Comparison of ENCODE assay signal across 1 cellular context in genomic region chr15:84855765-84856164, GRCh38.
TF ChIP-seq lines count a peak whose summit lies in the region.

No MANE protein-coding gene starts in this region.

TF ChIP-seq in HepG2, 621 proteins besides CTCF, POLR2A, EP300 and RAD21 (continued from another document):
- TF ChIP-seq KLF16 (CRISPR knock-in tag; IDR thresholded peaks at IDR 0.05) = no peak
- TF ChIP-seq, protein P1, sequence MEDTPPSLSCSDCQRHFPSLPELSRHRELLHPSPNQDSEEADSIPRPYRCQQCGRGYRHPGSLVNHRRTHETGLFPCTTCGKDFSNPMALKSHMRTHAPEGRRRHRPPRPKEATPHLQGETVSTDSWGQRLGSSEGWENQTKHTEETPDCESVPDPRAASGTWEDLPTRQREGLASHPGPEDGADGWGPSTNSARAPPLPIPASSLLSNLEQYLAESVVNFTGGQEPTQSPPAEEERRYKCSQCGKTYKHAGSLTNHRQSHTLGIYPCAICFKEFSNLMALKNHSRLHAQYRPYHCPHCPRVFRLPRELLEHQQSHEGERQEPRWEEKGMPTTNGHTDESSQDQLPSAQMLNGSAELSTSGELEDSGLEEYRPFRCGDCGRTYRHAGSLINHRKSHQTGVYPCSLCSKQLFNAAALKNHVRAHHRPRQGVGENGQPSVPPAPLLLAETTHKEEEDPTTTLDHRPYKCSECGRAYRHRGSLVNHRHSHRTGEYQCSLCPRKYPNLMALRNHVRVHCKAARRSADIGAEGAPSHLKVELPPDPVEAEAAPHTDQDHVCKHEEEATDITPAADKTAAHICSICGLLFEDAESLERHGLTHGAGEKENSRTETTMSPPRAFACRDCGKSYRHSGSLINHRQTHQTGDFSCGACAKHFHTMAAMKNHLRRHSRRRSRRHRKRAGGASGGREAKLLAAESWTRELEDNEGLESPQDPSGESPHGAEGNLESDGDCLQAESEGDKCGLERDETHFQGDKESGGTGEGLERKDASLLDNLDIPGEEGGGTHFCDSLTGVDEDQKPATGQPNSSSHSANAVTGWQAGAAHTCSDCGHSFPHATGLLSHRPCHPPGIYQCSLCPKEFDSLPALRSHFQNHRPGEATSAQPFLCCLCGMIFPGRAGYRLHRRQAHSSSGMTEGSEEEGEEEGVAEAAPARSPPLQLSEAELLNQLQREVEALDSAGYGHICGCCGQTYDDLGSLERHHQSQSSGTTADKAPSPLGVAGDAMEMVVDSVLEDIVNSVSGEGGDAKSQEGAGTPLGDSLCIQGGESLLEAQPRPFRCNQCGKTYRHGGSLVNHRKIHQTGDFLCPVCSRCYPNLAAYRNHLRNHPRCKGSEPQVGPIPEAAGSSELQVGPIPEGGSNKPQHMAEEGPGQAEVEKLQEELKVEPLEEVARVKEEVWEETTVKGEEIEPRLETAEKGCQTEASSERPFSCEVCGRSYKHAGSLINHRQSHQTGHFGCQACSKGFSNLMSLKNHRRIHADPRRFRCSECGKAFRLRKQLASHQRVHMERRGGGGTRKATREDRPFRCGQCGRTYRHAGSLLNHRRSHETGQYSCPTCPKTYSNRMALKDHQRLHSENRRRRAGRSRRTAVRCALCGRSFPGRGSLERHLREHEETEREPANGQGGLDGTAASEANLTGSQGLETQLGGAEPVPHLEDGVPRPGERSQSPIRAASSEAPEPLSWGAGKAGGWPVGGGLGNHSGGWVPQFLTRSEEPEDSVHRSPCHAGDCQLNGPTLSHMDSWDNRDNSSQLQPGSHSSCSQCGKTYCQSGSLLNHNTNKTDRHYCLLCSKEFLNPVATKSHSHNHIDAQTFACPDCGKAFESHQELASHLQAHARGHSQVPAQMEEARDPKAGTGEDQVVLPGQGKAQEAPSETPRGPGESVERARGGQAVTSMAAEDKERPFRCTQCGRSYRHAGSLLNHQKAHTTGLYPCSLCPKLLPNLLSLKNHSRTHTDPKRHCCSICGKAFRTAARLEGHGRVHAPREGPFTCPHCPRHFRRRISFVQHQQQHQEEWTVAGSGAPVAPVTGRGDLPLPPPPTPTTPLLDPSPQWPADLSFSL (CRISPR knock-in tag; IDR thresholded peaks at IDR 0.05) = no peak
- TF ChIP-seq TEF (CRISPR knock-in tag; IDR thresholded peaks at IDR 0.05) = no peak
- no peak for TF ChIP-seq PPARG (CRISPR knock-in tag; conservative IDR thresholded peaks at IDR 0.05)
- TF ChIP-seq ZNF709 (CRISPR knock-in tag; IDR thresholded peaks at IDR 0.05) = no peak
- TF ChIP-seq FOXK2 (IDR thresholded peaks at IDR 0.05) = no peak
- no peak for TF ChIP-seq ZNF468 (CRISPR knock-in tag; IDR thresholded peaks at IDR 0.05)
- TF ChIP-seq YEATS2 (CRISPR knock-in tag; IDR thresholded peaks at IDR 0.05; ENCODE audit: borderline replicate concordance) = no peak
- no peak for TF ChIP-seq DPF2 (CRISPR knock-in tag; IDR thresholded peaks at IDR 0.05; ENCODE audit: borderline replicate concordance, low read depth)
- no peak for TF ChIP-seq SMAD3 (CRISPR knock-in tag; IDR thresholded peaks at IDR 0.05)
TF ChIP-seq in HepG2: peak in this region for 0.
